ENCODE assay signal across 25 cellular contexts in genomic region chr19:4043966-4044365, GRCh38. TPM values are rescaled to one million over a fixed set of nuclear protein-coding genes. Genes with fewer than 3 reads are reported as not detected.
DNase-seq lines count a peak whose midpoint lies in the region; ATAC-seq and TF ChIP-seq lines count a peak whose summit lies in the region.
"Had no signal": no experiment of that assay in that cellular context is flagged by ENCODE, and none has a peak within 500 bp of the region (broad histone marks: within the 10 kb centered on the region; RNA-seq: fewer than 3 reads in every experiment).

No MANE protein-coding gene starts in this region.

- H3K23ac ChIP-seq in trophoblast cell (ENCODE audit: low read length), result no peak overlapping the region

- in situ Hi-C loops in Panc1 (cut with HindIII; ENCODE audit: low pct_unique_long_range_greater_than_20kb, low sequenced_read_pairs), result no loop called here

- CTCF ChIA-PET in Panc1 (lab: Charles Lee), result no interaction called here

- H4K12ac ChIP-seq in trophoblast cell (ENCODE audit: low read depth, low read length), result no peak overlapping the region

- intact Hi-C loops in Panc1 (cut with micrococcal nuclease; ENCODE audit: unreplicated experiment) (no loop called here), lower leg skin (cut with DNase I; ENCODE audit: low total_unique reads) (no loop called here)

- H3K9me3 ChIP-seq in Panc1 (ENCODE audit: control insufficient read depth, insufficient read depth, low read depth, low read length) (no peaks in the 10 kb centered on the region), trophoblast cell (ENCODE audit: insufficient read depth, low read depth, low read length) (no peaks in the 10 kb centered on the region)
- H3K9me3 ChIP-seq: BLaER1, Peyer's patch, SJSA1 had no signal

- POLR2A ChIA-PET in Panc1 (lab: Charles Lee), result no interaction called here

- no peak for DNase-seq in Panc1 (ENCODE audit: low read depth, low spot score)
- no peak for DNase-seq in trophoblast cell
- no peak for DNase-seq in NCI-H187 (lab: John Stamatoyannopoulos, UW)
- no peak for DNase-seq in activated effector memory CD4-positive, alpha-beta T cell treated with anti-CD3 and anti-CD28 coated beads, Interleukin-2, amount 50 U/mL, for 16 hours
- DNase-seq in lower leg skin (ENCODE audit: low spot score in 2 of 2), result no peak
- DNase-seq: CD4-positive, alpha-beta T cell; COR-L47; DMS79 treated with DMSO at 0.1 percent for 48 hours; GOT3; KBM-7; MM.1S; NCI-H1092; NCI-H1436 treated with DMSO at 0.1 percent for 48 hours; NCI-H2081; NCI-H2171; NCI-H345; NCI-H524; NCI-H774; NK-92 treated with Interleukin-12 subunit alpha and Interleukin-12 subunit beta, amount 100 ng/mL, for 24 hours had no signal

- no peak overlapping the region for H3K27ac ChIP-seq in Panc1 (ENCODE audit: low read length)
- H3K27ac ChIP-seq in cingulate gyrus (ENCODE audit: low read depth, low read length), result peak overlapping the region; percentile 79
- no peak overlapping the region for H3K27ac ChIP-seq in trophoblast cell (ENCODE audit: low read depth, low read length)
- H3K27ac ChIP-seq: BLaER1, SJSA1 had no signal

- TSS peak; percentile 51 for BruUV-seq in Panc1 (replicated peaks; lab: Mats Ljungman, UMichigan)

- H4K8ac ChIP-seq in trophoblast cell (ENCODE audit: low read depth, low read length), result no peak overlapping the region

- no peak overlapping the region for H2BK120ac ChIP-seq in trophoblast cell (ENCODE audit: insufficient read depth, low read length, poor library complexity)

- H3K4me3 ChIP-seq in Panc1 (ENCODE audit: low read depth in 2 of 2, low read length in 2 of 2) (no peak overlapping the region), trophoblast cell (ENCODE audit: low read depth, low read length) (no peak overlapping the region), lower leg skin (ENCODE audit: low read depth, poor library complexity, severe bottlenecking) (no peak overlapping the region)
- H3K4me3 ChIP-seq: BLaER1, Peyer's patch, SJSA1 had no signal

- H3K9ac ChIP-seq in trophoblast cell (ENCODE audit: low read length), result no peak overlapping the region
- H3K9ac ChIP-seq: BLaER1 had no signal

- ATAC-seq in Panc1 (no peak), HG03354 (IDR thresholded peaks at IDR 0.05; ENCODE audit: poor library complexity, severe bottlenecking, unreplicated experiment) (no peak)
- ATAC-seq: HCT116 had no signal

- no peaks in the 10 kb centered on the region for H3K79me1 ChIP-seq in trophoblast cell (ENCODE audit: low read length)

- H3K79me2 ChIP-seq in trophoblast cell (ENCODE audit: control insufficient read depth, insufficient read depth, low read length, poor library complexity), result peaks cover 2% of the 10 kb centered on the region

- no CpG with 5 or more reads among the region's 14 CpGs for WGBS in trophoblast cell (ENCODE audit: extremely low coverage, insufficient coverage, insufficient read length)
- 77 to 82% methylated on average over 11 to 14 of the region's 14 CpGs for WGBS in lower leg skin, 2 donors

- TF ChIP-seq CTCF in Panc1 (IDR thresholded peaks at IDR 0.05) (no peak), lower leg skin (IDR thresholded peaks at IDR 0.05) (no peak)

- no peak overlapping the region for H2AK5ac ChIP-seq in trophoblast cell (ENCODE audit: low read length)

- H3K27me3 ChIP-seq in Panc1 (ENCODE audit: control insufficient read depth, insufficient read depth, low read length) (no peaks in the 10 kb centered on the region), trophoblast cell (ENCODE audit: insufficient read depth, low read length) (no peaks in the 10 kb centered on the region)
- H3K27me3 ChIP-seq: BLaER1, Peyer's patch, SJSA1 had no signal

- no peak for TF ChIP-seq POLR2A in lower leg skin (IDR thresholded peaks at IDR 0.05)

- H4K91ac ChIP-seq in trophoblast cell (ENCODE audit: low read depth, low read length), result no peak overlapping the region

- no peak overlapping the region for H3K4me2 ChIP-seq in trophoblast cell (ENCODE audit: low read length)
- H3K4me2 ChIP-seq: BLaER1 had no signal

- no peak overlapping the region for H2BK5ac ChIP-seq in trophoblast cell (ENCODE audit: low read depth, low read length, poor library complexity)

- H3K4me1 ChIP-seq in Panc1 (ENCODE audit: control insufficient read depth, insufficient read depth, low read length) (no peaks in the 10 kb centered on the region; the same call in none of the 2 replicates), trophoblast cell (ENCODE audit: control insufficient read depth in 1 of 2, insufficient read depth in 2 of 2, low read length in 2 of 2) (peaks cover 0 to 3% of the 10 kb centered on the region in 2 experiments)
- H3K4me1 ChIP-seq: BLaER1, SJSA1 had no signal

- H3K36me3 ChIP-seq in Panc1 (ENCODE audit: control insufficient read depth, insufficient read depth, low read length) (no peaks in the 10 kb centered on the region; the same call in 1 of the 2 replicates), trophoblast cell (ENCODE audit: control insufficient read depth in 1 of 2, insufficient read depth in 2 of 2, low read length in 2 of 2) (peaks cover 34 to 41% of the 10 kb centered on the region in 2 experiments)

- no peak overlapping the region for H2BK12ac ChIP-seq in trophoblast cell (ENCODE audit: low read length)

- peak overlapping the region; percentile 56 for H3K18ac ChIP-seq in trophoblast cell (ENCODE audit: low read length)

- no peak overlapping the region for H3K14ac ChIP-seq in trophoblast cell (ENCODE audit: low read length)

- H3K4ac ChIP-seq in trophoblast cell (ENCODE audit: low read depth, low read length), result peak overlapping the region; percentile 55

- H2AFZ ChIP-seq in trophoblast cell (ENCODE audit: insufficient read depth, low read length, poor library complexity), result no peak overlapping the region

RNA-seq across cellular contexts. Expression of gene ZBTB7A, which starts 22.7 kb away (rescaled TPM):
- 48.0 TPM for total RNA-seq in Panc1 (2021; ENCODE audit: unreplicated experiment)
- 42.8 TPM for polyA plus RNA-seq in Panc1 (2012; ENCODE audit: insufficient read length)
- 33.3 and 34.5 TPM in 2 replicates for polyA plus RNA-seq in trophoblast cell (2013)
- 100 to 1,000 TPM; 138 to 162 (median 152) TPM for total RNA-seq in lower leg skin

RNA-seq across cellular contexts. Expression of gene PIAS4, which starts 36.4 kb away (rescaled TPM):
- total RNA-seq in Panc1 (2021; ENCODE audit: unreplicated experiment) (36.7 TPM), lower leg skin (10 to 100 TPM; 20.8 to 35.1 (median 26.9) TPM)
- polyA plus RNA-seq in Panc1 (2012; ENCODE audit: insufficient read length), result 31.6 TPM
- 73.6 and 81.3 TPM in 2 replicates for polyA plus RNA-seq in trophoblast cell (2013)

RNA-seq across cellular contexts. Expression of gene EEF2, which starts 58.7 kb away (rescaled TPM):
- 1,391 TPM for total RNA-seq in Panc1 (2021; ENCODE audit: unreplicated experiment)
- polyA plus RNA-seq in Panc1 (2012; ENCODE audit: insufficient read length), result 1,601 TPM
- polyA plus RNA-seq in trophoblast cell (2013), result 1,711 and 1,770 TPM in 2 replicates
- total RNA-seq in lower leg skin, result 1,000 to 10,000 TPM; 2,068 to 2,517 (median 2,443) TPM
